Comparison of ENCODE assay signal across 18 cellular contexts in genomic region chr7:65953890-65954289, GRCh38.
"Had no signal": no experiment of that assay in that cellular context is flagged by ENCODE, and none has a peak within 500 bp of the region (broad histone marks: within the 10 kb centered on the region; RNA-seq: fewer than 3 reads in every experiment).

No MANE protein-coding gene starts in this region.

- H3K4me3 Mint-ChIP-seq: nephron; stimulated activated memory B cell treated with anti-CD40 and anti-IgM and Interleukin-4, amounts not matched to agents 10 μg/mL and 1 μg/mL and 100 μg/mL, for 72 hours; stimulated activated naive CD8-positive, alpha-beta T cell treated with anti-CD3 and anti-CD28 coated beads, Interleukin-15, Interleukin-2, amounts not matched to agents 100 ng/mL and 50 ng/mL, for 24 hours had no signal

- H3K27me3 Mint-ChIP-seq: stimulated activated memory B cell treated with anti-CD40 and anti-IgM and Interleukin-4, amounts not matched to agents 10 μg/mL and 1 μg/mL and 100 μg/mL, for 72 hours; stimulated activated naive CD8-positive, alpha-beta T cell treated with anti-CD3 and anti-CD28 coated beads, Interleukin-15, Interleukin-2, amounts not matched to agents 100 ng/mL and 50 ng/mL, for 24 hours had no signal

- H3K9me3 ChIP-seq: colonic mucosa, heart left ventricle, left ventricle myocardium inferior, psoas muscle, testis, tibial nerve had no signal

- H3K4me3 ChIP-seq: colonic mucosa, heart left ventricle, left ventricle myocardium inferior, lung, psoas muscle, testis, tibial nerve had no signal

- H3K27ac Mint-ChIP-seq: nephron; stimulated activated memory B cell treated with anti-CD40 and anti-IgM and Interleukin-4, amounts not matched to agents 10 μg/mL and 1 μg/mL and 100 μg/mL, for 72 hours; stimulated activated naive CD8-positive, alpha-beta T cell treated with anti-CD3 and anti-CD28 coated beads, Interleukin-15, Interleukin-2, amounts not matched to agents 100 ng/mL and 50 ng/mL, for 24 hours had no signal

- H3K27ac ChIP-seq: colonic mucosa, heart left ventricle, left ventricle myocardium inferior, psoas muscle, testis, tibial nerve had no signal

- H3K36me3 ChIP-seq: colonic mucosa had no signal

- ATAC-seq: heart left ventricle; psoas muscle; stimulated activated memory B cell treated with anti-CD40 and anti-IgM and Interleukin-4, amounts not matched to agents 10 μg/mL and 1 μg/mL and 100 μg/mL, for 72 hours had no signal

- H3K4me1 Mint-ChIP-seq: nephron; stimulated activated memory B cell treated with anti-CD40 and anti-IgM and Interleukin-4, amounts not matched to agents 10 μg/mL and 1 μg/mL and 100 μg/mL, for 72 hours had no signal

- H3K9me3 Mint-ChIP-seq: nephron; stimulated activated memory B cell treated with anti-CD40 and anti-IgM and Interleukin-4, amounts not matched to agents 10 μg/mL and 1 μg/mL and 100 μg/mL, for 72 hours; stimulated activated naive CD8-positive, alpha-beta T cell treated with anti-CD3 and anti-CD28 coated beads, Interleukin-15, Interleukin-2, amounts not matched to agents 100 ng/mL and 50 ng/mL, for 24 hours had no signal

- H3K27me3 ChIP-seq: colonic mucosa, heart left ventricle, testis, tibial nerve had no signal

- H3K4me1 ChIP-seq: colonic mucosa, heart left ventricle, left ventricle myocardium inferior, psoas muscle, testis, tibial nerve had no signal

- DNase-seq: colonic mucosa; effector CD8-positive, alpha-beta T cell; foreskin melanocyte; heart left ventricle; hippocampal formation; left ventricle myocardium inferior; mesenchymal stem cell; midbrain; psoas muscle; small intestine; stimulated activated CD4-positive, alpha-beta T cell treated with anti-CD3 and anti-CD28 coated beads, Interleukin-4, amount 100 ng/mL, for 1 hour; stimulated activated CD8-positive, alpha-beta memory T cell treated with anti-CD3 and anti-CD28 coated beads, Interleukin-4, amount 100 ng/mL, for 48 hours; testis had no signal
